ENCODE assay signal across 18 cellular contexts in the genomic region with DNA sequence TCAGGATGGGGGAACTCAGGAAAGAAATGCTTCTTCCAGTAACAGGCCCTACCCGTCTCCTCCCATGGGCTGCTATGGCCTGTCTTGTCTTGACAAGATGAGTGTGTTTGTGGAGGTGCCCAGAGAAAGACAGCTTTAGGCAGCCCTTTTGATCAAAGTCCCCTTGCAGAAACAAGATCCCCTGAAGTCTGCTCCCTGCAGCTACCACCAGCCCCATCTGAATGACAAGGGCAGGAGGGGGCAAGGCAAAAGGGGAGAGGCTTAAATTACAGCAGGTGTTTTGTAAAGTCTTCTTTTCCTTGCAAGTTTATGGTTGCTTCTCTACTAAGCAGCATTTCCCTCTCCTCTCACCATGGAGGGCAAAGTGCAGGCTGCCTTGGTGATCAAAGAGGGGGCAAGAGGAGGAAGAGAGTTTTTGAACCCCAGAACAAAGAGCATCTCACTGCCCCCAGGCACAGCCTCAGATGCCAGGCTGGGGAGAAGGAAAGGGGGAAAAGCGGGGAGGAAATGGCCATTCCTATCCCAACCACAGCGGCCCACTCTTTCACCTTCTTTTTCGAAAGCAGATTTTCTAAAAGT. TPM values are rescaled to one million over a fixed set of nuclear protein-coding genes. Genes with fewer than 3 reads are reported as not detected.
DNase-seq lines count a peak whose midpoint lies in the region; TF ChIP-seq lines count a peak whose summit lies in the region.
"Had no signal": no experiment of that assay in that cellular context is flagged by ENCODE, and none has a peak within 500 bp of the region (broad histone marks: within the 10 kb centered on the region; RNA-seq: fewer than 3 reads in every experiment).

No MANE protein-coding gene starts in this region.

- no peak for TF ChIP-seq EP300 in suprapubic skin (IDR thresholded peaks at IDR 0.05)

- H4K91ac ChIP-seq in H9 (ENCODE audit: insufficient read length, low read depth, low read length): no peak overlapping the region

- H3K27ac ChIP-seq in H9 (ENCODE audit: insufficient read length, low read depth, low read length) (no peak overlapping the region), endodermal cell (ENCODE audit: low read depth, low read length) (no peak overlapping the region), suprapubic skin (peak overlapping the region; percentile 5)

- H3K79me1 ChIP-seq in H9 (ENCODE audit: insufficient read depth, low read depth, low read length, poor library complexity, severe bottlenecking): no peaks in the 10 kb centered on the region

- no peak overlapping the region for H3K4ac ChIP-seq in H9 (ENCODE audit: low read depth, low read length)

- TF ChIP-seq CTCF in H9 (conservative IDR thresholded peaks at IDR 0.05): no peak
- TF ChIP-seq CTCF in endodermal cell (conservative IDR thresholded peaks at IDR 0.05): no peak
- no peak for TF ChIP-seq CTCF in suprapubic skin (IDR thresholded peaks at IDR 0.05)

- no peak overlapping the region for H2AFZ ChIP-seq in H9 (ENCODE audit: low read length)

- no peak overlapping the region for H2BK5ac ChIP-seq in H9 (ENCODE audit: insufficient read length, low read length)

- no peak overlapping the region; a peak in 1 of 5 replicates for H3K4me3 Mint-ChIP-seq in H9
- no peak overlapping the region for H3K4me3 Mint-ChIP-seq in endodermal cell
- H3K4me3 Mint-ChIP-seq: CD4-positive, CD25-positive, alpha-beta regulatory T cell had no signal

- H3K14ac ChIP-seq in H9 (ENCODE audit: insufficient read depth, low read length): no peak overlapping the region

- no peak for TF ChIP-seq POLR2A in suprapubic skin (IDR thresholded peaks at IDR 0.05)

- H4K20me1 ChIP-seq in H9 (ENCODE audit: control insufficient read depth, insufficient read depth, insufficient read length): no peaks in the 10 kb centered on the region

- no peak overlapping the region for H3K23ac ChIP-seq in H9 (ENCODE audit: insufficient read length, low read depth, low read length)

- WGBS in H9 (ENCODE audit: extremely low coverage, insufficient read length, low lambda C conversion rate): no CpG with 5 or more reads among the region's 4 CpGs
- 86% methylated on average over 4 of the region's 4 CpGs; no CpG with 5 or more reads in 1 of the 2 experiments for WGBS in endodermal cell (ENCODE audit: insufficient coverage in 1 of 2, insufficient read length in 1 of 2), 2 experiments
- WGBS in suprapubic skin: 78% methylated on average over 4 of the region's 4 CpGs

- no peak overlapping the region for H2BK20ac ChIP-seq in H9 (ENCODE audit: low read depth, low read length, poor library complexity, severe bottlenecking)

- no peaks in the 10 kb centered on the region for H3K79me2 ChIP-seq in H9 (ENCODE audit: insufficient read depth, low read length)

- no peaks in the 10 kb centered on the region for H3K23me2 ChIP-seq in H9 (ENCODE audit: insufficient read length, low read depth, low read length, poor library complexity, severe bottlenecking)

- H3K36me3 ChIP-seq in endodermal cell (ENCODE audit: control insufficient read depth, insufficient read depth, low read length): no peaks in the 10 kb centered on the region
- H3K36me3 ChIP-seq in suprapubic skin: no peaks in the 10 kb centered on the region
- H3K36me3 ChIP-seq: BE2C had no signal

- no peak overlapping the region for H2BK120ac ChIP-seq in H9 (ENCODE audit: low read depth, low read length, poor library complexity, severe bottlenecking)

- H3K4me1 Mint-ChIP-seq in H9 (peaks cover 28 to 33% of the 10 kb centered on the region in 2 experiments), endodermal cell (peaks cover 19% of the 10 kb centered on the region)
- H3K4me1 Mint-ChIP-seq: CD4-positive, CD25-positive, alpha-beta regulatory T cell had no signal

- H2AK5ac ChIP-seq in H9 (ENCODE audit: insufficient read length, low read length): no peak overlapping the region

- H2BK15ac ChIP-seq in H9 (ENCODE audit: low read depth, low read length): no peak overlapping the region

- no peak overlapping the region for H3T11ph ChIP-seq in H9 (ENCODE audit: low read length)

- H3K27me3 Mint-ChIP-seq in H9 (ENCODE audit: low read depth) (peaks cover 30% of the 10 kb centered on the region), endodermal cell (ENCODE audit: insufficient read depth) (peaks cover 10% of the 10 kb centered on the region)

- no peak overlapping the region for H3K18ac ChIP-seq in H9 (ENCODE audit: insufficient read length, low read depth, low read length)

- no peaks in the 10 kb centered on the region for H3K9me3 Mint-ChIP-seq in H9
- no peaks in the 10 kb centered on the region for H3K9me3 Mint-ChIP-seq in endodermal cell

- H3K27me3 ChIP-seq in H9 (ENCODE audit: insufficient read depth, low read length) (no peaks in the 10 kb centered on the region; the same call in 1 of the 2 replicates), endodermal cell (ENCODE audit: control insufficient read depth, insufficient read depth, low read length, poor library complexity, severe bottlenecking) (peaks cover 26% of the 10 kb centered on the region), suprapubic skin (no peaks in the 10 kb centered on the region)

- H3K36me3 Mint-ChIP-seq in H9 (ENCODE audit: insufficient read depth in 1 of 3, low read depth in 3 of 3) (no peaks in the 10 kb centered on the region; a peak in 1 of 7 replicates), endodermal cell (ENCODE audit: low read depth) (no peaks in the 10 kb centered on the region)
- H3K36me3 Mint-ChIP-seq: CD4-positive, CD25-positive, alpha-beta regulatory T cell had no signal

- DNase-seq in H9 (peak; percentile 52), endodermal cell (peak; percentile 47), left kidney (ENCODE audit: low read depth, low spot score) (peak; percentile 94), suprapubic skin (ENCODE audit: low spot score in 2 of 2) (no peak), cerebellar cortex (ENCODE audit: low spot score) (no peak), NOMO-1 (lab: John Stamatoyannopoulos, UW; ENCODE audit: unreplicated experiment in 2 of 2) (no peak)
- no peak for DNase-seq in activated CD8-positive, alpha-beta memory T cell treated with anti-CD3 and anti-CD28 coated beads, Interleukin-2, amount 50 U/mL, for 48 hours
- DNase-seq: BE2C; CD4-positive, CD25-positive, alpha-beta regulatory T cell; GOT3; Karpas-422; MV-4-11; NCI-H1105 treated with DMSO at 0.1 percent for 48 hours; NCI-H2081; NCI-H446; NCI-H526; OCI-M1; Right ventricle myocardium superior had no signal

- no peak overlapping the region for H4K5ac ChIP-seq in H9 (ENCODE audit: insufficient read length, low read depth, low read length)

- no peaks in the 10 kb centered on the region for H3K9me3 ChIP-seq in H9 (ENCODE audit: control insufficient read depth, low read depth, low read length)
- H3K9me3 ChIP-seq in endodermal cell (ENCODE audit: control insufficient read depth, low read length): no peaks in the 10 kb centered on the region
- no peaks in the 10 kb centered on the region for H3K9me3 ChIP-seq in suprapubic skin
- H3K9me3 ChIP-seq: BE2C had no signal

- H3K9ac ChIP-seq in H9 (ENCODE audit: extremely low read depth, insufficient read length, low read length) (no peak overlapping the region), endodermal cell (ENCODE audit: extremely low read depth, low read length, poor library complexity, severe bottlenecking) (no peak overlapping the region)

- H3K27ac Mint-ChIP-seq in H9 (no peak overlapping the region), endodermal cell (no peak overlapping the region)
- H3K27ac Mint-ChIP-seq: CD4-positive, CD25-positive, alpha-beta regulatory T cell had no signal

- no peak overlapping the region for H3K4me3 ChIP-seq in endodermal cell (ENCODE audit: low read length)
- H3K4me3 ChIP-seq in suprapubic skin: no peak overlapping the region

- H3K4me1 ChIP-seq in H9 (ENCODE audit: insufficient read depth, low read length) (peaks cover 14% of the 10 kb centered on the region), endodermal cell (ENCODE audit: control insufficient read depth, insufficient read depth, low read length) (no peaks in the 10 kb centered on the region), suprapubic skin (no peaks in the 10 kb centered on the region)
- H3K4me1 ChIP-seq: BE2C had no signal

- H2BK12ac ChIP-seq in H9 (ENCODE audit: insufficient read length, low read depth, low read length): no peak overlapping the region

- peak overlapping the region; percentile 14 for H3K4me2 ChIP-seq in H9 (ENCODE audit: insufficient read depth, insufficient read length, low read length)

- no peak overlapping the region for H3K56ac ChIP-seq in H9 (ENCODE audit: insufficient read length, low read depth, low read length)

- no peak overlapping the region for H4K8ac ChIP-seq in H9 (replicated peaks; ENCODE audit: insufficient read length, low read depth, low read length)

RNA-seq across cellular contexts. Expression of gene EVA1A, which starts 6.7 kb away (rescaled TPM):
- total RNA-seq in H9 (2021): 0.68 and 1.7 TPM in 2 replicates
- total RNA-seq in endodermal cell: 1 to 10 TPM; 1.2 to 1.8 TPM
- 3.3 TPM for polyA plus RNA-seq in endodermal cell (2013, experiment 1 of 2)
- 3.3 TPM for polyA plus RNA-seq in endodermal cell (2013, experiment 2 of 2)
- total RNA-seq in suprapubic skin: 10 to 100 TPM in 1 of 4 donors, 1 to 10 TPM in 3; 5.7 to 11.4 (median 7.9) TPM
- total RNA-seq: CD4-positive, CD25-positive, alpha-beta regulatory T cell had no signal
- polyA plus RNA-seq: CD4-positive, CD25-positive, alpha-beta regulatory T cell had no signal

Comparison
In these comparisons a context has a peak if more than half of its experiments do, and no peak if none do; other contexts are left out.
1. DNase-seq: peak in H9 (single experiment), endodermal cell (single experiment) and left kidney (single experiment); none in suprapubic skin (0 of 2), cerebellar cortex (single experiment), NOMO-1 (0 of 2) and activated CD8-positive, alpha-beta memory T cell treated with anti-CD3 and anti-CD28 coated beads, Interleukin-2, amount 50 U/mL, for 48 hours (single experiment).